In genomic region chr11:3158131-3158591, GRCh38 we compare ENCODE assay signal across 18 cellular contexts. TPM values are rescaled to one million over a fixed set of nuclear protein-coding genes. Genes with fewer than 3 reads are reported as not detected.
DNase-seq lines count a peak whose midpoint lies in the region; TF ChIP-seq lines count a peak whose summit lies in the region.
"Had no signal": no experiment of that assay in that cellular context is flagged by ENCODE, and none has a peak within 500 bp of the region (broad histone marks: within the 10 kb centered on the region; RNA-seq: fewer than 3 reads in every experiment).

No MANE protein-coding gene starts in this region.

- no peak overlapping the region for H2BK5ac ChIP-seq in trophoblast cell (ENCODE audit: low read depth, low read length, poor library complexity)

- H3K4me1 ChIP-seq in esophagus muscularis mucosa (peaks cover 84 to 99% (median 97%) of the 10 kb centered on the region in 4 donors), tibial artery (peaks cover 22 to 92% (median 81%) of the 10 kb centered on the region in 4 donors), trophoblast cell (ENCODE audit: control insufficient read depth in 1 of 2, insufficient read depth in 2 of 2, low read length in 2 of 2) (peaks cover 60 to 69% of the 10 kb centered on the region in 2 experiments), Caco-2 (no peaks in the 10 kb centered on the region)

- no peaks in the 10 kb centered on the region for H3K36me3 Mint-ChIP-seq in nephron (ENCODE audit: low read depth)
- H3K36me3 Mint-ChIP-seq in Caco-2 (ENCODE audit: insufficient read depth, unreplicated experiment), result peaks cover 9% of the 10 kb centered on the region
- H3K36me3 Mint-ChIP-seq: activated naive CD4-positive, alpha-beta T cell treated with anti-CD3 and anti-CD28 coated beads, Interleukin-2, amount 50 U/mL, for 24 hours had no signal

- H3K9ac ChIP-seq in trophoblast cell (ENCODE audit: low read length), result no peak overlapping the region

- H2AK5ac ChIP-seq in trophoblast cell (ENCODE audit: low read length), result no peak overlapping the region

- BruUV-seq in Caco-2 (replicated peaks; lab: Mats Ljungman, UMichigan), result no TSS peak

- H3K9me3 ChIP-seq in KOPT-K1 (ENCODE audit: insufficient read depth, low read length, poor library complexity, severe bottlenecking), result no peaks in the 10 kb centered on the region
- H3K9me3 ChIP-seq in esophagus muscularis mucosa, result no peaks in the 10 kb centered on the region
- no peaks in the 10 kb centered on the region for H3K9me3 ChIP-seq in tibial artery
- H3K9me3 ChIP-seq in trophoblast cell (ENCODE audit: insufficient read depth, low read depth, low read length), result no peaks in the 10 kb centered on the region
- H3K9me3 ChIP-seq in Caco-2, result no peaks in the 10 kb centered on the region
- H3K9me3 ChIP-seq: left lung, prostate gland had no signal

- DNase-seq in esophagus muscularis mucosa (ENCODE audit: extremely low spot score), result no peak
- peak; percentile 19 to 65 for DNase-seq in tibial artery
- DNase-seq in trophoblast cell, result no peak
- DNase-seq in Caco-2, result no peak
- no peak for DNase-seq in COLO829 (ENCODE audit: low spot score)
- DNase-seq: activated CD4-positive, alpha-beta T cell treated with anti-CD3 and anti-CD28 coated beads, Interleukin-2, amount 50 U/mL, for 48 hours; activated T-cell treated with anti-CD3 and anti-CD28 coated beads, Interleukin-2, amount 50 U/mL, for 24 hours; AML-193; HCEC 1CT; NCI-H1092 treated with DMSO at 0.1 percent for 48 hours; NCI-H2081 treated with DMSO at 0.1 percent for 48 hours had no signal

- 83% methylated on average over 14 of the region's 18 CpGs for WGBS in esophagus muscularis mucosa
- WGBS in trophoblast cell (ENCODE audit: extremely low coverage, insufficient coverage, insufficient read length), result no CpG with 5 or more reads among the region's 18 CpGs

- no peak overlapping the region for H4K8ac ChIP-seq in trophoblast cell (ENCODE audit: low read depth, low read length)

- peaks cover 19% of the 10 kb centered on the region for H3K79me2 ChIP-seq in trophoblast cell (ENCODE audit: control insufficient read depth, insufficient read depth, low read length, poor library complexity)

- TF ChIP-seq EP300 in esophagus muscularis mucosa (IDR thresholded peaks at IDR 0.05), result no peak

- no peak overlapping the region for H4K12ac ChIP-seq in trophoblast cell (ENCODE audit: low read depth, low read length)

- TF ChIP-seq POLR2A in esophagus muscularis mucosa (IDR thresholded peaks at IDR 0.05; ENCODE audit: low read depth), result no peak

- no peaks in the 10 kb centered on the region for H3K27me3 ChIP-seq in esophagus muscularis mucosa
- no peaks in the 10 kb centered on the region for H3K27me3 ChIP-seq in tibial artery
- H3K27me3 ChIP-seq in trophoblast cell (ENCODE audit: insufficient read depth, low read length), result no peaks in the 10 kb centered on the region
- no peaks in the 10 kb centered on the region for H3K27me3 ChIP-seq in Caco-2 (replicated peaks; ENCODE audit: control insufficient read depth, insufficient read depth, low read length)
- H3K27me3 ChIP-seq: left lung had no signal

- no peak overlapping the region for H3K4me2 ChIP-seq in trophoblast cell (ENCODE audit: low read length)

- CTCF ChIA-PET in Caco-2 (lab: Charles Lee), result no interaction called here

- no peak overlapping the region for H3K23ac ChIP-seq in trophoblast cell (ENCODE audit: low read length)

- no peak overlapping the region for H2AFZ ChIP-seq in trophoblast cell (ENCODE audit: insufficient read depth, low read length, poor library complexity)

- H3K14ac ChIP-seq in trophoblast cell (ENCODE audit: low read length), result no peak overlapping the region

- no peak for TF ChIP-seq CTCF in esophagus muscularis mucosa (IDR thresholded peaks at IDR 0.05)
- TF ChIP-seq CTCF in nephron (IDR thresholded peaks at IDR 0.05; ENCODE audit: unreplicated experiment in 3 of 3), result no peak
- TF ChIP-seq CTCF in tibial artery (IDR thresholded peaks at IDR 0.05), result no peak
- TF ChIP-seq CTCF in Caco-2 (IDR thresholded peaks at IDR 0.05; ENCODE audit: insufficient read depth in 1 of 2, low read depth in 1 of 2, low read length in 1 of 2, severe bottlenecking in 1 of 2, unreplicated experiment in 1 of 2), result no peak

- H3K9me3 Mint-ChIP-seq in nephron, result no peaks in the 10 kb centered on the region
- H3K9me3 Mint-ChIP-seq in Caco-2 (ENCODE audit: unreplicated experiment), result no peaks in the 10 kb centered on the region
- H3K9me3 Mint-ChIP-seq: activated naive CD4-positive, alpha-beta T cell treated with anti-CD3 and anti-CD28 coated beads, Interleukin-2, amount 50 U/mL, for 24 hours; activated T-cell treated with anti-CD3 and anti-CD28 coated beads, Interleukin-2, amount 50 U/mL, for 24 hours; stimulated activated naive CD8-positive, alpha-beta T cell treated with anti-CD3 and anti-CD28 coated beads, Interleukin-15, Interleukin-2, amounts not matched to agents 100 ng/mL and 50 ng/mL, for 24 hours had no signal

- H3K36me3 ChIP-seq in KOPT-K1 (ENCODE audit: insufficient read depth, low read length), result peaks cover 65% of the 10 kb centered on the region
- H3K36me3 ChIP-seq in esophagus muscularis mucosa, result peaks cover 0 to 5% (median 0%) of the 10 kb centered on the region in 4 donors
- no peaks in the 10 kb centered on the region for H3K36me3 ChIP-seq in tibial artery
- peaks cover 0 to 5% of the 10 kb centered on the region in 2 experiments for H3K36me3 ChIP-seq in trophoblast cell (ENCODE audit: control insufficient read depth in 1 of 2, insufficient read depth in 2 of 2, low read length in 2 of 2)
- no peaks in the 10 kb centered on the region for H3K36me3 ChIP-seq in Caco-2 (ENCODE audit: control insufficient read depth, insufficient read depth, low read length)
- H3K36me3 ChIP-seq: left lung, prostate gland had no signal

- peak overlapping the region; percentile 72 for H3K27ac ChIP-seq in KOPT-K1 (ENCODE audit: low read depth, low read length, poor library complexity, severe bottlenecking)
- H3K27ac ChIP-seq in esophagus muscularis mucosa (replicated peaks in 1 of 4), result peak overlapping the region; percentile 87 to 94 (median 88)
- H3K27ac ChIP-seq in tibial artery, result peak overlapping the region; percentile 86 to 93
- H3K27ac ChIP-seq in trophoblast cell (ENCODE audit: low read depth, low read length), result no peak overlapping the region
- H3K27ac ChIP-seq: VCaP had no signal

- no peak overlapping the region for H4K91ac ChIP-seq in trophoblast cell (ENCODE audit: low read depth, low read length)

- H3K4ac ChIP-seq in trophoblast cell (ENCODE audit: low read depth, low read length), result no peak overlapping the region

- H3K27me3 Mint-ChIP-seq in nephron (ENCODE audit: low read depth) (no peaks in the 10 kb centered on the region), Caco-2 (ENCODE audit: insufficient read depth, unreplicated experiment) (no peaks in the 10 kb centered on the region)

- H3K18ac ChIP-seq in trophoblast cell (ENCODE audit: low read length), result no peak overlapping the region

- no peak overlapping the region for H3K4me3 ChIP-seq in esophagus muscularis mucosa
- H3K4me3 ChIP-seq in tibial artery, result no peak overlapping the region
- H3K4me3 ChIP-seq in trophoblast cell (ENCODE audit: low read depth, low read length), result no peak overlapping the region
- H3K4me3 ChIP-seq in Caco-2 (ENCODE audit: low read depth, low read length), result no peak overlapping the region
- H3K4me3 ChIP-seq: left lung, prostate gland had no signal

- intact Hi-C loops in esophagus muscularis mucosa (cut with DNase I), result loop anchor here (5.0 kb wide), 1 partner anchor 41 kb away; no protein-coding TSS in a partner anchor
- intact Hi-C loops in tibial artery (cut with DNase I; ENCODE audit: low total_unique reads), result no loop called here
- intact Hi-C loops in Caco-2 (cut with micrococcal nuclease; ENCODE audit: unreplicated experiment), result no loop called here

- POLR2A ChIA-PET in Caco-2 (lab: Charles Lee), result no interaction called here

- H3K4me3 Mint-ChIP-seq in nephron (peak overlapping the region; percentile 39 to 76 (median 64)), Caco-2 (ENCODE audit: unreplicated experiment) (no peak overlapping the region)
- H3K4me3 Mint-ChIP-seq: activated naive CD4-positive, alpha-beta T cell treated with anti-CD3 and anti-CD28 coated beads, Interleukin-2, amount 50 U/mL, for 24 hours; activated T-cell treated with anti-CD3 and anti-CD28 coated beads, Interleukin-2, amount 50 U/mL, for 24 hours; stimulated activated naive CD8-positive, alpha-beta T cell treated with anti-CD3 and anti-CD28 coated beads, Interleukin-15, Interleukin-2, amounts not matched to agents 100 ng/mL and 50 ng/mL, for 24 hours had no signal

- no peak overlapping the region for H2BK12ac ChIP-seq in trophoblast cell (ENCODE audit: low read length)

- peaks cover 7% of the 10 kb centered on the region for H3K79me1 ChIP-seq in trophoblast cell (ENCODE audit: low read length)

- H2BK120ac ChIP-seq in trophoblast cell (ENCODE audit: insufficient read depth, low read length, poor library complexity), result no peak overlapping the region

- peaks cover 75% of the 10 kb centered on the region for H3K4me1 Mint-ChIP-seq in nephron
- H3K4me1 Mint-ChIP-seq in Caco-2 (ENCODE audit: low read depth, unreplicated experiment), result no peaks in the 10 kb centered on the region

- H3K27ac Mint-ChIP-seq in nephron (no peak overlapping the region), Caco-2 (ENCODE audit: unreplicated experiment) (no peak overlapping the region)
- H3K27ac Mint-ChIP-seq: activated naive CD4-positive, alpha-beta T cell treated with anti-CD3 and anti-CD28 coated beads, Interleukin-2, amount 50 U/mL, for 24 hours; activated T-cell treated with anti-CD3 and anti-CD28 coated beads, Interleukin-2, amount 50 U/mL, for 24 hours; stimulated activated naive CD8-positive, alpha-beta T cell treated with anti-CD3 and anti-CD28 coated beads, Interleukin-15, Interleukin-2, amounts not matched to agents 100 ng/mL and 50 ng/mL, for 24 hours had no signal

RNA-seq across cellular contexts. Expression of gene OSBPL5, which starts 6.9 kb away (rescaled TPM):
- total RNA-seq in esophagus muscularis mucosa, result 100 to 1,000 TPM in 1 of 4 donors, 10 to 100 TPM in 3; 59.6 to 119 (median 71.7) TPM
- 12.2 and 12.3 TPM in 2 replicates for polyA plus RNA-seq in trophoblast cell (2013)
- 4.9 and 5.5 TPM in 2 replicates for total RNA-seq in Caco-2 (2022)

Comparison
In these comparisons a context has a peak if more than half of its experiments do, and no peak if none do; other contexts are left out.
1. DNase-seq: peak in tibial artery (2 of 2); none in esophagus muscularis mucosa (single experiment), trophoblast cell (0 of 2), Caco-2 (0 of 2) and COLO829 (single experiment).